In genomic region chr2:171433763-171434670, GRCh38 we compare ENCODE assay signal across 1 cellular context.
A peak's percentile ranks its signal among the peaks of the same experiment; 100 is the strongest.
TF ChIP-seq lines count a peak whose summit lies in the region.

TSS of gene DCAF17 (plus strand) at chr2:171434226. CDS start at chr2:171434578, 352 bp downstream.
TSS of gene METTL8 (minus strand) at chr2:171433990. CDS start at chr2:171392185, 41,805 bp downstream.

TF ChIP-seq in A549, 52 proteins besides CTCF, POLR2A, EP300 and RAD21 (continued from another document):
- TF ChIP-seq POLR2AphosphoS2 (conservative IDR thresholded peaks at IDR 0.05; ENCODE audit: low read length) (no peak), CHD4 (IDR thresholded peaks at IDR 0.05; ENCODE audit: borderline replicate concordance) (no peak), HEYL (CRISPR knock-in tag; IDR thresholded peaks at IDR 0.05) (no peak), CBX8 (IDR thresholded peaks at IDR 0.05) (no peak), FOXS1 (CRISPR knock-in tag; IDR thresholded peaks at IDR 0.05) (no peak), NPAS2 (CRISPR knock-in tag; IDR thresholded peaks at IDR 0.05; ENCODE audit: borderline replicate concordance) (no peak), FOSL2 (IDR thresholded peaks at IDR 0.05) (no peak), FOSL2 (CRISPR knock-in tag; IDR thresholded peaks at IDR 0.05) (0 out of 2 replicates have a peak, but pooled peaks have one; percentile 14), PBX3 (IDR thresholded peaks at IDR 0.05) (peak; percentile 19; the same call in 1 of the 2 replicates), RNF2 (IDR thresholded peaks at IDR 0.05; ENCODE audit: borderline replicate concordance, low read depth) (no peak), HMGXB4 (CRISPR knock-in tag; IDR thresholded peaks at IDR 0.05; ENCODE audit: borderline replicate concordance) (0 out of 2 replicates have a peak, but pooled peaks have one; percentile 26), REST (IDR thresholded peaks at IDR 0.05) (peak; percentile 85), ATOH8 (CRISPR knock-in tag; IDR thresholded peaks at IDR 0.05; ENCODE audit: low read depth) (no peak), HES2 (IDR thresholded peaks at IDR 0.05) (no peak), CBX2 (IDR thresholded peaks at IDR 0.05; ENCODE audit: borderline replicate concordance, low read depth) (no peak), CEBPB (IDR thresholded peaks at IDR 0.05) (no peak), TP53 (CRISPR knock-in tag; IDR thresholded peaks at IDR 0.05) (peak; percentile 80; the same call in 1 of the 2 replicates), HOXA7 (CRISPR knock-in tag; IDR thresholded peaks at IDR 0.05) (no peak), HOXB5 (CRISPR knock-in tag; IDR thresholded peaks at IDR 0.05) (no peak), RFX5 (IDR thresholded peaks at IDR 0.05) (no peak; the same call in none of the 2 replicates), MAX (IDR thresholded peaks at IDR 0.05) (peak; percentile 86), HDAC2 (IDR thresholded peaks at IDR 0.05) (no peak), MYC (IDR thresholded peaks at IDR 0.05; ENCODE audit: borderline replicate concordance, low read length) (peak; percentile 64; the same call in 1 of the 2 replicates), RCOR1 (IDR thresholded peaks at IDR 0.05; ENCODE audit: low read depth, low read length) (no peak), E2F6 (IDR thresholded peaks at IDR 0.05; ENCODE audit: borderline replicate concordance, low read depth) (peak; percentile 87; the same call in 1 of the 2 replicates), SMC3 (IDR thresholded peaks at IDR 0.05) (no peak), ZNF302 (CRISPR knock-in tag; IDR thresholded peaks at IDR 0.05) (no peak), HOXB13 (CRISPR knock-in tag; IDR thresholded peaks at IDR 0.05; ENCODE audit: low read depth) (no peak), KDM5A (IDR thresholded peaks at IDR 0.05) (no peak; the same call in none of the 2 replicates)
TF ChIP-seq in A549: peak in this region for 14.
